ENCODE assay signal across 9 cellular contexts in the genomic region with DNA sequence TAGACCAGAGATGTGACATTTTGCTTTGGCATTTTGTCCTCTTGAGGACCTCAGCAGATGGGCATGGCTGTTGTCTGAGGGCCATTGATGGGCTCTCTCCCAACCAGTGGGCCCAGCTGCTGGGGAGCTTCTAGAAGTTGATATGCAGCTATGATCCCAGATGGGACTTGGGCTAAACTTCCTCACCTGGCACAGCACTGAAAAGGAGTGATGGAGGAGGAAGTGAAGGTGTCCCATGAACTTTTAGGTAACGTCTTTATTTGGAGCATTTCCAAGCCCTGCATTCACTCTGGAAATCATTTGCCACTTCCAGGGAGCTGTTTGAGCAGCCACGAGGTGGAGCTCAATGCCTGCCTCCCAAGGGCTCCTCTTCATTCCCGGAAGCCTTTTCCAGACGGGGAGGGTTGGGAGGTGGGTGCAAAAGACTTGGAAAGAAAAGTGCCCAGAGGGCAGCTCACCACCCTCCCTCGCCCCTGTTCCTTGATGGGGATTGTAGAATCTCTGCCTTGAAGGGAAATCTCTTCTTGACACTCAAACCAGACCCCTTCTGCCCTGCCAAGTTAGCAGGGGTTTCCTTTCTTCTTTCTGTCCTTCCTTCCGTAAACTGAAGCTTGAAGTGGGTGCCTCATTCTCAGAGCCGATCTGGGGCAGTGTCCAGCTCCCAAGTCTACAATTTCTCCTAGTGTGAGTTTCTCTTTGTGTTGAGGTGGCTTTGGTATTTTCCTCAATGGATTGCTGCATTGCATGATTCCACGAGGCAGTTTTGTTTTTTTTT. TPM values are rescaled to one million over a fixed set of nuclear protein-coding genes. Genes with fewer than 3 reads are reported as not detected.
DNase-seq lines count a peak whose midpoint lies in the region; ATAC-seq and TF ChIP-seq lines count a peak whose summit lies in the region.
"Had no signal": no experiment of that assay in that cellular context is flagged by ENCODE, and none has a peak within 500 bp of the region (broad histone marks: within the 10 kb centered on the region; RNA-seq: fewer than 3 reads in every experiment).

No MANE protein-coding gene starts in this region.

- in situ Hi-C loops in mammary epithelial cell (cut with MboI; ENCODE audit: low sequenced_read_pairs in 2 of 2): loop anchor here (5.0 to 25.0 kb wide), 4 partner anchors 87 to 533 kb away; partner anchors contain the start of gene SLC25A48 (in 1 of the 2)

- CTCF ChIA-PET in mammary epithelial cell (lab: Charles Lee; ENCODE audit: low non-redundant PET): interaction anchor here (0.7 to 1.3 kb wide), 6 partner anchors 12 to 499 kb away, joined by 3 to 34 read pairs (median 8); no protein-coding TSS in a partner anchor

- H3K36me3 ChIP-seq in mammary epithelial cell (ENCODE audit: insufficient read depth, low read length) (no peaks in the 10 kb centered on the region), neural cell (ENCODE audit: insufficient read depth, low read length) (no peaks in the 10 kb centered on the region)

- H3K4me2 ChIP-seq in mammary epithelial cell (ENCODE audit: insufficient read depth, low read depth, low read length) (peak overlapping the region; percentile 69), neural cell (ENCODE audit: low read length) (no peak overlapping the region)

- H3K9me3 ChIP-seq in mammary epithelial cell (replicated peaks; ENCODE audit: insufficient read depth, low read length): no peaks in the 10 kb centered on the region
- H3K9me3 ChIP-seq in neural cell (ENCODE audit: low read length): no peaks in the 10 kb centered on the region

- H3F3A ChIP-seq in neural cell (ENCODE audit: insufficient read depth, low read length, poor library complexity, severe bottlenecking): no peaks in the 10 kb centered on the region

- no peaks in the 10 kb centered on the region for H3K79me2 ChIP-seq in mammary epithelial cell (ENCODE audit: insufficient read depth, low read length)
- H3K79me2 ChIP-seq in neural cell (replicated peaks; ENCODE audit: insufficient read depth, low read length): no peaks in the 10 kb centered on the region

- intact Hi-C loops in mammary epithelial cell (cut with micrococcal nuclease): loop anchor here (1.0 to 5.0 kb wide), 2 partner anchors 276 to 503 kb away; no protein-coding TSS in a partner anchor

- H3K4me3 ChIP-seq in mammary epithelial cell (replicated peaks in 1 of 3; ENCODE audit: insufficient read depth in 1 of 3, low read depth in 2 of 3, low read length in 3 of 3) (peak overlapping the region; percentile 2 to 25 (median 20)), neural cell (ENCODE audit: low read length) (no peak overlapping the region)

- dilution Hi-C loops in mammary epithelial cell (cut with HindIII; ENCODE audit: low sequenced_read_pairs): loop anchor here (5.0 to 25.0 kb wide), 3 partner anchors 92 to 278 kb away; partner anchors contain the start of gene SLC25A48

- H3K27me3 ChIP-seq in mammary epithelial cell (ENCODE audit: insufficient read depth, low read length) (peaks cover 2% of the 10 kb centered on the region), neural cell (ENCODE audit: insufficient read depth, low read depth, low read length) (peaks cover 36% of the 10 kb centered on the region)

- no peaks in the 10 kb centered on the region for H3K4me1 ChIP-seq in mammary epithelial cell (ENCODE audit: insufficient read depth, low read length)

- DNase-seq in DMS53 treated with DMSO at 0.1 percent for 48 hours (lab: John Stamatoyannopoulos, UW; ENCODE audit: unreplicated experiment) (peak; percentile 59), NCI-H146 (lab: John Stamatoyannopoulos, UW) (peak; percentile 53), mammary epithelial cell (peak; percentile 49), NCI-H526 treated with DMSO at 0.1 percent for 48 hours (lab: John Stamatoyannopoulos, UW) (no peak), NCI-H1436 (lab: John Stamatoyannopoulos, UW) (no peak), kidney glomerular epithelial cell (lab: John Stamatoyannopoulos, UW) (no peak)
- DNase-seq: T-helper 2 cell had no signal

- H3K9ac ChIP-seq in mammary epithelial cell (ENCODE audit: insufficient read depth, low read length): no peak overlapping the region
- no peak overlapping the region for H3K9ac ChIP-seq in neural cell (ENCODE audit: low read length)

- 13% methylated on average over 4 of the region's 8 CpGs for WGBS in mammary epithelial cell (ENCODE audit: low coverage, missing lambda C conversion rate)

- BruUV-seq in mammary epithelial cell (replicated peaks; lab: Mats Ljungman, UMichigan): no TSS peak

- no peak overlapping the region for H3K27ac ChIP-seq in mammary epithelial cell (ENCODE audit: insufficient read depth, low read depth, low read length)
- no peak overlapping the region for H3K27ac ChIP-seq in neural cell (ENCODE audit: low read length)

- no peak for TF ChIP-seq EP300 in neural cell (conservative IDR thresholded peaks at IDR 0.05; ENCODE audit: poor library complexity, severe bottlenecking)

- H2AFZ ChIP-seq in mammary epithelial cell (ENCODE audit: low read depth, low read length): peak overlapping the region; percentile 96
- no peak overlapping the region for H2AFZ ChIP-seq in neural cell (ENCODE audit: low read depth, low read length)

- no peaks in the 10 kb centered on the region for H3K9me2 ChIP-seq in neural cell (ENCODE audit: insufficient read depth, low read length)

- peak; percentile 14 for TF ChIP-seq RAD21 in neural cell (conservative IDR thresholded peaks at IDR 0.05)

- ATAC-seq in GM21529 (IDR thresholded peaks at IDR 0.05; ENCODE audit: unreplicated experiment): no peak

- H4K20me1 ChIP-seq in mammary epithelial cell (ENCODE audit: insufficient read depth, low read length) (no peaks in the 10 kb centered on the region), neural cell (ENCODE audit: insufficient read depth) (no peaks in the 10 kb centered on the region)

- TF ChIP-seq CTCF in mammary epithelial cell (conservative IDR thresholded peaks at IDR 0.05 in 1 of 2, IDR thresholded peaks at IDR 0.05 in 1 of 2; ENCODE audit: extremely low read depth in 1 of 2, insufficient read depth in 1 of 2, low read depth in 1 of 2, low read length in 2 of 2) (peak; percentile 60 to 81), neural cell (IDR thresholded peaks at IDR 0.05; ENCODE audit: poor library complexity, severe bottlenecking) (no peak)

TF ChIP-seq in neural cell, 6 proteins besides CTCF, POLR2A, EP300 and RAD21:
- TF ChIP-seq TAF1 (IDR thresholded peaks at IDR 0.05; ENCODE audit: low read depth): no peak
- TF ChIP-seq, protein P1, sequence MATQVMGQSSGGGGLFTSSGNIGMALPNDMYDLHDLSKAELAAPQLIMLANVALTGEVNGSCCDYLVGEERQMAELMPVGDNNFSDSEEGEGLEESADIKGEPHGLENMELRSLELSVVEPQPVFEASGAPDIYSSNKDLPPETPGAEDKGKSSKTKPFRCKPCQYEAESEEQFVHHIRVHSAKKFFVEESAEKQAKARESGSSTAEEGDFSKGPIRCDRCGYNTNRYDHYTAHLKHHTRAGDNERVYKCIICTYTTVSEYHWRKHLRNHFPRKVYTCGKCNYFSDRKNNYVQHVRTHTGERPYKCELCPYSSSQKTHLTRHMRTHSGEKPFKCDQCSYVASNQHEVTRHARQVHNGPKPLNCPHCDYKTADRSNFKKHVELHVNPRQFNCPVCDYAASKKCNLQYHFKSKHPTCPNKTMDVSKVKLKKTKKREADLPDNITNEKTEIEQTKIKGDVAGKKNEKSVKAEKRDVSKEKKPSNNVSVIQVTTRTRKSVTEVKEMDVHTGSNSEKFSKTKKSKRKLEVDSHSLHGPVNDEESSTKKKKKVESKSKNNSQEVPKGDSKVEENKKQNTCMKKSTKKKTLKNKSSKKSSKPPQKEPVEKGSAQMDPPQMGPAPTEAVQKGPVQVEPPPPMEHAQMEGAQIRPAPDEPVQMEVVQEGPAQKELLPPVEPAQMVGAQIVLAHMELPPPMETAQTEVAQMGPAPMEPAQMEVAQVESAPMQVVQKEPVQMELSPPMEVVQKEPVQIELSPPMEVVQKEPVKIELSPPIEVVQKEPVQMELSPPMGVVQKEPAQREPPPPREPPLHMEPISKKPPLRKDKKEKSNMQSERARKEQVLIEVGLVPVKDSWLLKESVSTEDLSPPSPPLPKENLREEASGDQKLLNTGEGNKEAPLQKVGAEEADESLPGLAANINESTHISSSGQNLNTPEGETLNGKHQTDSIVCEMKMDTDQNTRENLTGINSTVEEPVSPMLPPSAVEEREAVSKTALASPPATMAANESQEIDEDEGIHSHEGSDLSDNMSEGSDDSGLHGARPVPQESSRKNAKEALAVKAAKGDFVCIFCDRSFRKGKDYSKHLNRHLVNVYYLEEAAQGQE (IDR thresholded peaks at IDR 0.05; ENCODE audit: borderline replicate concordance): no peak
- no peak for TF ChIP-seq EZH2 (IDR thresholded peaks at IDR 0.05; ENCODE audit: borderline replicate concordance, insufficient read depth, low read length, poor library complexity, severe bottlenecking)
- no peak for TF ChIP-seq MXI1 (conservative IDR thresholded peaks at IDR 0.05; ENCODE audit: poor library complexity, severe bottlenecking)
- TF ChIP-seq POLR2AphosphoS5 (IDR thresholded peaks at IDR 0.05): no peak
- no peak for TF ChIP-seq SMC3 (conservative IDR thresholded peaks at IDR 0.05; ENCODE audit: poor library complexity)

RNA-seq across cellular contexts. Expression of gene NEUROG1, which starts 18.1 kb away (rescaled TPM):
- not detected for total RNA-seq in mammary epithelial cell
- not detected for polyA plus RNA-seq in mammary epithelial cell
- polyA minus RNA-seq in mammary epithelial cell: not detected
- not detected in 2 replicates for polyA plus RNA-seq in neural cell
- 0.49 TPM in 1 of 2 replicates, not detected in the other for polyA minus RNA-seq in neural cell

RNA-seq across cellular contexts. Expression of gene CXCL14, which starts 24.9 kb away (rescaled TPM):
- total RNA-seq in mammary epithelial cell: 100 to 1,000 TPM in 1 of 2 donors, 1 to 10 TPM in 1; 7.2 to 145 TPM
- 0.85 TPM for polyA plus RNA-seq in mammary epithelial cell
- polyA minus RNA-seq in mammary epithelial cell: not detected
- polyA plus RNA-seq in neural cell: 1.1 TPM in 1 of 2 replicates, not detected in the other
- not detected in 2 replicates for polyA minus RNA-seq in neural cell

Comparison
In these comparisons a context has a peak if more than half of its experiments do, and no peak if none do; other contexts are left out.
1. DNase-seq: peak in DMS53 treated with DMSO at 0.1 percent for 48 hours (single experiment), NCI-H146 (single experiment) and mammary epithelial cell (single experiment); none in NCI-H526 treated with DMSO at 0.1 percent for 48 hours (single experiment), NCI-H1436 (single experiment) and kidney glomerular epithelial cell (single experiment).